1 cellular context compared by ENCODE assay signal in genomic region chr1:151549199-151549598, GRCh38.
TF ChIP-seq lines count a peak whose summit lies in the region.

No MANE protein-coding gene starts in this region.

TF ChIP-seq in HEK293T, 16 proteins besides CTCF, POLR2A, EP300 and RAD21 (continued from another document):
- TF ChIP-seq NFRKB (IDR thresholded peaks at IDR 0.05), result no peak
TF ChIP-seq in HEK293T: peak in this region for 0.
